ENCODE assay signal across 1 cellular context in the genomic region with DNA sequence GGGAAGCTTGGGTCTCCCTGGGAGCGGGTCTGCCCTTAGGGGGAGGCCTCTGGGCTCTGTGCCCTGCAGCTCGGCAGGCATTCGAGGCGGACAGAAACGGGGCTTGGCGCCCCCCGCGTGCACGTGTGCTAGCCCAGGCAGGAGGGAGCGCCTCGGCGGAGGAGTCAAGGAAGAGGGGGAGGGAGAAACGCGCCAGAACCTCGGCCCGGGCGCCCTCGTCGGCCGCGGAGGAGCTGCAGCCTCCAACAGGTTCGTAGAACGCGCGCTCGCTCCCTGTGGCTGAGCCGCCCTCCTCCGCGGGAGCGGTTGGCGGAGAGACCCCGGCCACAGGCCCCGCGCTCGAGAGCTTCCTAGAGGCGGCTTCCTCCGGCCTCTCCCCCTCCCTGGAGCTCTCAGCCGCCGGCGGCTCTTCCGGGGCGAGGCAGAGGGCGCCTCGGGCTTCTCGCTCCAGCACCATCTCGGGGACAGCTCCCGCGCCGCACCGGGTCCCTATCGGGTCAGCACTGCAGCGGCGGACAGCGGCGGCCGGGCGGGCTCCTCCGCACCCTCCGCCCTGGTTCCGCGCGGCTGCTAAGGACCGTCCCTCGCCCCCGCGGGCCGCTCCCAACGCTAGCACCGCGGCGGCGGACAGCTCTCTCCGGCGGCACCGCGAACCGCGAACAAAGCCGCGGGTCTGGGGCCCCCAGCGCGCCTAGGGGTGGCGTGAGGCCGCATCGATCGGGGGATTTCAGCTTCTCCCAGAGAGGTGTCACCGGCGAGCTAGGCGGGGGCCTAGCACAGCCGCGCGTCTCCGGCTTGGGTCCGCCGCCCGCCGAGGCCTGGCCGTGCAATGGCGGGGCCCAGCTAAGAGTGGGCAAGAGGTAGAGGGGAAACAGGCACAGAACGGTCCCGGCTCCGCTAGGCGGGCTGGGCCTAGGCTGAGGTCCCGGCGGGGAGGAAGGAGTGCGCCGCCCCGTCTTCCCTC.
TF ChIP-seq lines count a peak whose summit lies in the region.

No MANE protein-coding gene starts in this region.

TF ChIP-seq in HepG2, 621 proteins besides CTCF, POLR2A, EP300 and RAD21 (continued from another document and continues in another):
- TF ChIP-seq, protein P1, sequence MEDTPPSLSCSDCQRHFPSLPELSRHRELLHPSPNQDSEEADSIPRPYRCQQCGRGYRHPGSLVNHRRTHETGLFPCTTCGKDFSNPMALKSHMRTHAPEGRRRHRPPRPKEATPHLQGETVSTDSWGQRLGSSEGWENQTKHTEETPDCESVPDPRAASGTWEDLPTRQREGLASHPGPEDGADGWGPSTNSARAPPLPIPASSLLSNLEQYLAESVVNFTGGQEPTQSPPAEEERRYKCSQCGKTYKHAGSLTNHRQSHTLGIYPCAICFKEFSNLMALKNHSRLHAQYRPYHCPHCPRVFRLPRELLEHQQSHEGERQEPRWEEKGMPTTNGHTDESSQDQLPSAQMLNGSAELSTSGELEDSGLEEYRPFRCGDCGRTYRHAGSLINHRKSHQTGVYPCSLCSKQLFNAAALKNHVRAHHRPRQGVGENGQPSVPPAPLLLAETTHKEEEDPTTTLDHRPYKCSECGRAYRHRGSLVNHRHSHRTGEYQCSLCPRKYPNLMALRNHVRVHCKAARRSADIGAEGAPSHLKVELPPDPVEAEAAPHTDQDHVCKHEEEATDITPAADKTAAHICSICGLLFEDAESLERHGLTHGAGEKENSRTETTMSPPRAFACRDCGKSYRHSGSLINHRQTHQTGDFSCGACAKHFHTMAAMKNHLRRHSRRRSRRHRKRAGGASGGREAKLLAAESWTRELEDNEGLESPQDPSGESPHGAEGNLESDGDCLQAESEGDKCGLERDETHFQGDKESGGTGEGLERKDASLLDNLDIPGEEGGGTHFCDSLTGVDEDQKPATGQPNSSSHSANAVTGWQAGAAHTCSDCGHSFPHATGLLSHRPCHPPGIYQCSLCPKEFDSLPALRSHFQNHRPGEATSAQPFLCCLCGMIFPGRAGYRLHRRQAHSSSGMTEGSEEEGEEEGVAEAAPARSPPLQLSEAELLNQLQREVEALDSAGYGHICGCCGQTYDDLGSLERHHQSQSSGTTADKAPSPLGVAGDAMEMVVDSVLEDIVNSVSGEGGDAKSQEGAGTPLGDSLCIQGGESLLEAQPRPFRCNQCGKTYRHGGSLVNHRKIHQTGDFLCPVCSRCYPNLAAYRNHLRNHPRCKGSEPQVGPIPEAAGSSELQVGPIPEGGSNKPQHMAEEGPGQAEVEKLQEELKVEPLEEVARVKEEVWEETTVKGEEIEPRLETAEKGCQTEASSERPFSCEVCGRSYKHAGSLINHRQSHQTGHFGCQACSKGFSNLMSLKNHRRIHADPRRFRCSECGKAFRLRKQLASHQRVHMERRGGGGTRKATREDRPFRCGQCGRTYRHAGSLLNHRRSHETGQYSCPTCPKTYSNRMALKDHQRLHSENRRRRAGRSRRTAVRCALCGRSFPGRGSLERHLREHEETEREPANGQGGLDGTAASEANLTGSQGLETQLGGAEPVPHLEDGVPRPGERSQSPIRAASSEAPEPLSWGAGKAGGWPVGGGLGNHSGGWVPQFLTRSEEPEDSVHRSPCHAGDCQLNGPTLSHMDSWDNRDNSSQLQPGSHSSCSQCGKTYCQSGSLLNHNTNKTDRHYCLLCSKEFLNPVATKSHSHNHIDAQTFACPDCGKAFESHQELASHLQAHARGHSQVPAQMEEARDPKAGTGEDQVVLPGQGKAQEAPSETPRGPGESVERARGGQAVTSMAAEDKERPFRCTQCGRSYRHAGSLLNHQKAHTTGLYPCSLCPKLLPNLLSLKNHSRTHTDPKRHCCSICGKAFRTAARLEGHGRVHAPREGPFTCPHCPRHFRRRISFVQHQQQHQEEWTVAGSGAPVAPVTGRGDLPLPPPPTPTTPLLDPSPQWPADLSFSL (CRISPR knock-in tag; IDR thresholded peaks at IDR 0.05) = peak; percentile 90
- peak; percentile 100 for TF ChIP-seq ZNF703 (CRISPR knock-in tag; IDR thresholded peaks at IDR 0.05; ENCODE audit: borderline replicate concordance)
- peak; percentile 99 for TF ChIP-seq ELF3 (CRISPR knock-in tag; IDR thresholded peaks at IDR 0.05)
- TF ChIP-seq HMGA1 (CRISPR knock-in tag; conservative IDR thresholded peaks at IDR 0.05) = no peak
- peak; percentile 93 for TF ChIP-seq ZNF350 (CRISPR knock-in tag; IDR thresholded peaks at IDR 0.05; ENCODE audit: borderline replicate concordance, low read depth)
- peak; percentile 99 for TF ChIP-seq ZFP36L2 (CRISPR knock-in tag; IDR thresholded peaks at IDR 0.05)
- no peak for TF ChIP-seq CHD2 (IDR thresholded peaks at IDR 0.05; ENCODE audit: low read depth, low read length)
- TF ChIP-seq, protein P2, sequence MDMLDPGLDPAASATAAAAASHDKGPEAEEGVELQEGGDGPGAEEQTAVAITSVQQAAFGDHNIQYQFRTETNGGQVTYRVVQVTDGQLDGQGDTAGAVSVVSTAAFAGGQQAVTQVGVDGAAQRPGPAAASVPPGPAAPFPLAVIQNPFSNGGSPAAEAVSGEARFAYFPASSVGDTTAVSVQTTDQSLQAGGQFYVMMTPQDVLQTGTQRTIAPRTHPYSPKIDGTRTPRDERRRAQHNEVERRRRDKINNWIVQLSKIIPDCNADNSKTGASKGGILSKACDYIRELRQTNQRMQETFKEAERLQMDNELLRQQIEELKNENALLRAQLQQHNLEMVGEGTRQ (IDR thresholded peaks at IDR 0.05; ENCODE audit: low read depth, low read length) = no peak
- TF ChIP-seq, protein P2 (CRISPR knock-in tag; IDR thresholded peaks at IDR 0.05; ENCODE audit: borderline replicate concordance) = peak; percentile 43; the same call in 1 of the 2 replicates
- peak; percentile 97 for TF ChIP-seq ZNF34 (CRISPR knock-in tag; IDR thresholded peaks at IDR 0.05; ENCODE audit: borderline replicate concordance)
- peak; percentile 99 for TF ChIP-seq HOXA7 (CRISPR knock-in tag; IDR thresholded peaks at IDR 0.05)
- TF ChIP-seq ZNF460 (CRISPR knock-in tag; IDR thresholded peaks at IDR 0.05; ENCODE audit: borderline replicate concordance) = peak; percentile 73
- TF ChIP-seq GATA4 (IDR thresholded peaks at IDR 0.05; ENCODE audit: borderline replicate concordance, low read depth) = no peak
- TF ChIP-seq PHF20 (CRISPR knock-in tag; IDR thresholded peaks at IDR 0.05) = peak; percentile 89
- TF ChIP-seq NFE2L2 (IDR thresholded peaks at IDR 0.05; ENCODE audit: low read length) = no peak
- TF ChIP-seq ZNF614 (CRISPR knock-in tag; IDR thresholded peaks at IDR 0.05; ENCODE audit: borderline replicate concordance) = peak; percentile 100
- peak; percentile 100 for TF ChIP-seq ZNF749 (CRISPR knock-in tag; IDR thresholded peaks at IDR 0.05; ENCODE audit: borderline replicate concordance)
- TF ChIP-seq ZNF766 (CRISPR knock-in tag; IDR thresholded peaks at IDR 0.05; ENCODE audit: borderline replicate concordance) = peak; percentile 100
- TF ChIP-seq THYN1 (CRISPR knock-in tag; IDR thresholded peaks at IDR 0.05; ENCODE audit: borderline replicate concordance, low read depth) = peak; percentile 100
- TF ChIP-seq MBNL3 (CRISPR knock-in tag; conservative IDR thresholded peaks at IDR 0.05) = 0 out of 2 replicates have a peak, but pooled peaks have one; percentile 92
- TF ChIP-seq MYNN (CRISPR knock-in tag; IDR thresholded peaks at IDR 0.05; ENCODE audit: low read depth) = peak; percentile 99
- TF ChIP-seq TCF7L2 (IDR thresholded peaks at IDR 0.05; ENCODE audit: low read depth, low read length) = no peak
- no peak for TF ChIP-seq TCF12 (IDR thresholded peaks at IDR 0.05)
- peak; percentile 99 for TF ChIP-seq TCF12 (CRISPR knock-in tag; IDR thresholded peaks at IDR 0.05)
- peak; percentile 90 for TF ChIP-seq HMG20A (CRISPR knock-in tag; IDR thresholded peaks at IDR 0.05; ENCODE audit: borderline replicate concordance)
- TF ChIP-seq RORA (CRISPR knock-in tag; IDR thresholded peaks at IDR 0.05) = peak; percentile 81; the same call in 1 of the 2 replicates
- peak; percentile 99 for TF ChIP-seq ZNF441 (CRISPR knock-in tag; IDR thresholded peaks at IDR 0.05; ENCODE audit: borderline replicate concordance)
- TF ChIP-seq, protein P3, sequence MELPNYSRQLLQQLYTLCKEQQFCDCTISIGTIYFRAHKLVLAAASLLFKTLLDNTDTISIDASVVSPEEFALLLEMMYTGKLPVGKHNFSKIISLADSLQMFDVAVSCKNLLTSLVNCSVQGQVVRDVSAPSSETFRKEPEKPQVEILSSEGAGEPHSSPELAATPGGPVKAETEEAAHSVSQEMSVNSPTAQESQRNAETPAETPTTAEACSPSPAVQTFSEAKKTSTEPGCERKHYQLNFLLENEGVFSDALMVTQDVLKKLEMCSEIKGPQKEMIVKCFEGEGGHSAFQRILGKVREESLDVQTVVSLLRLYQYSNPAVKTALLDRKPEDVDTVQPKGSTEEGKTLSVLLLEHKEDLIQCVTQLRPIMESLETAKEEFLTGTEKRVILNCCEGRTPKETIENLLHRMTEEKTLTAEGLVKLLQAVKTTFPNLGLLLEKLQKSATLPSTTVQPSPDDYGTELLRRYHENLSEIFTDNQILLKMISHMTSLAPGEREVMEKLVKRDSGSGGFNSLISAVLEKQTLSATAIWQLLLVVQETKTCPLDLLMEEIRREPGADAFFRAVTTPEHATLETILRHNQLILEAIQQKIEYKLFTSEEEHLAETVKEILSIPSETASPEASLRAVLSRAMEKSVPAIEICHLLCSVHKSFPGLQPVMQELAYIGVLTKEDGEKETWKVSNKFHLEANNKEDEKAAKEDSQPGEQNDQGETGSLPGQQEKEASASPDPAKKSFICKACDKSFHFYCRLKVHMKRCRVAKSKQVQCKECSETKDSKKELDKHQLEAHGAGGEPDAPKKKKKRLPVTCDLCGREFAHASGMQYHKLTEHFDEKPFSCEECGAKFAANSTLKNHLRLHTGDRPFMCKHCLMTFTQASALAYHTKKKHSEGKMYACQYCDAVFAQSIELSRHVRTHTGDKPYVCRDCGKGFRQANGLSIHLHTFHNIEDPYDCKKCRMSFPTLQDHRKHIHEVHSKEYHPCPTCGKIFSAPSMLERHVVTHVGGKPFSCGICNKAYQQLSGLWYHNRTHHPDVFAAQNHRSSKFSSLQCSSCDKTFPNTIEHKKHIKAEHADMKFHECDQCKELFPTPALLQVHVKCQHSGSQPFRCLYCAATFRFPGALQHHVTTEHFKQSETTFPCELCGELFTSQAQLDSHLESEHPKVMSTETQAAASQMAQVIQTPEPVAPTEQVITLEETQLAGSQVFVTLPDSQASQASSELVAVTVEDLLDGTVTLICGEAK (IDR thresholded peaks at IDR 0.05) = no peak
- TF ChIP-seq, protein P3 (CRISPR knock-in tag; IDR thresholded peaks at IDR 0.05) = peak; percentile 97
- TF ChIP-seq, protein P4, sequence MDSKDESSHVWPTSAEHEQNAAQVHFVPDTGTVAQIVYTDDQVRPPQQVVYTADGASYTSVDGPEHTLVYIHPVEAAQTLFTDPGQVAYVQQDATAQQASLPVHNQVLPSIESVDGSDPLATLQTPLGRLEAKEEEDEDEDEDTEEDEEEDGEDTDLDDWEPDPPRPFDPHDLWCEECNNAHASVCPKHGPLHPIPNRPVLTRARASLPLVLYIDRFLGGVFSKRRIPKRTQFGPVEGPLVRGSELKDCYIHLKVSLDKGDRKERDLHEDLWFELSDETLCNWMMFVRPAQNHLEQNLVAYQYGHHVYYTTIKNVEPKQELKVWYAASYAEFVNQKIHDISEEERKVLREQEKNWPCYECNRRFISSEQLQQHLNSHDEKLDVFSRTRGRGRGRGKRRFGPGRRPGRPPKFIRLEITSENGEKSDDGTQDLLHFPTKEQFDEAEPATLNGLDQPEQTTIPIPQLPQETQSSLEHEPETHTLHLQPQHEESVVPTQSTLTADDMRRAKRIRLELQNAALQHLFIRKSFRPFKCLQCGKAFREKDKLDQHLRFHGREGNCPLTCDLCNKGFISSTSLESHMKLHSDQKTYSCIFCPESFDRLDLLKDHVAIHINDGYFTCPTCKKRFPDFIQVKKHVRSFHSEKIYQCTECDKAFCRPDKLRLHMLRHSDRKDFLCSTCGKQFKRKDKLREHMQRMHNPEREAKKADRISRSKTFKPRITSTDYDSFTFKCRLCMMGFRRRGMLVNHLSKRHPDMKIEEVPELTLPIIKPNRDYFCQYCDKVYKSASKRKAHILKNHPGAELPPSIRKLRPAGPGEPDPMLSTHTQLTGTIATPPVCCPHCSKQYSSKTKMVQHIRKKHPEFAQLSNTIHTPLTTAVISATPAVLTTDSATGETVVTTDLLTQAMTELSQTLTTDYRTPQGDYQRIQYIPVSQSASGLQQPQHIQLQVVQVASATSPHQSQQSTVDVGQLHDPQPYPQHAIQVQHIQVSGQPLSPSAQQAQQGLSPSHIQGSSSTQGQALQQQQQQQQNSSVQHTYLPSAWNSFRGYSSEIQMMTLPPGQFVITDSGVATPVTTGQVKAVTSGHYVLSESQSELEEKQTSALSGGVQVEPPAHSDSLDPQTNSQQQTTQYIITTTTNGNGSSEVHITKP (CRISPR knock-in tag; IDR thresholded peaks at IDR 0.05; ENCODE audit: low read depth) = peak; percentile 93
